ENCODE assay signal across 30 cellular contexts in genomic region chr18:37667836-37668235, GRCh38.
"Had no signal": no experiment of that assay in that cellular context is flagged by ENCODE, and none has a peak within 500 bp of the region (broad histone marks: within the 10 kb centered on the region; RNA-seq: fewer than 3 reads in every experiment).

No MANE protein-coding gene starts in this region.

- H3K27ac ChIP-seq: adrenal gland, body of pancreas, esophagus muscularis mucosa, gastroesophageal sphincter, WERI-Rb-1 had no signal

- H3K9me3 ChIP-seq: adrenal gland, body of pancreas, esophagus muscularis mucosa, gastroesophageal sphincter had no signal

- H3K4me3 ChIP-seq: adrenal gland, body of pancreas, esophagus muscularis mucosa, gastroesophageal sphincter had no signal

- ATAC-seq: activated CD4-positive, CD25-positive, alpha-beta regulatory T cell treated with anti-CD3 and anti-CD28 coated beads, Interleukin-2, amount 50 U/mL, for 24 hours; activated CD8-positive, alpha-beta memory T cell treated with anti-CD3 and anti-CD28 coated beads, Interleukin-2, amount 10 ng/mL, durations not matched to agents 7 days and 5 days; activated CD8-positive, alpha-beta T cell treated with anti-CD3 and anti-CD28 coated beads, Interleukin-2, amount 10 ng/mL, durations not matched to agents 7 days and 5 days; activated naive CD8-positive, alpha-beta T cell treated with anti-CD3 and anti-CD28 coated beads, Interleukin-2, amount 50 U/mL, for 24 hours; body of pancreas; effector memory CD8-positive, alpha-beta T cell; gastroesophageal sphincter; T-helper 17 cell had no signal

- DNase-seq: activated B cell treated with CpG ODN at 0.5 μM for 24 hours; activated CD4-positive, alpha-beta memory T cell treated with anti-CD3 and anti-CD28 coated beads for 36 hours; activated CD4-positive, alpha-beta T cell treated with anti-CD3 and anti-CD28 coated beads for 48 hours; activated CD8-positive, alpha-beta memory T cell treated with anti-CD3 and anti-CD28 coated beads, Interleukin-2, amount 10 ng/mL, durations not matched to agents 7 days and 5 days; activated CD8-positive, alpha-beta memory T cell treated with anti-CD3 and anti-CD28 coated beads, Interleukin-2, amount 50 U/mL, for 4 hours; activated CD8-positive, alpha-beta T cell treated with anti-CD3 and anti-CD28 coated beads, Interleukin-2, amount 10 ng/mL, durations not matched to agents 7 days and 5 days; activated effector memory CD4-positive, alpha-beta T cell treated with anti-CD3 and anti-CD28 coated beads, Interleukin-2, amount 50 U/mL, for 16 hours; activated naive CD4-positive, alpha-beta T cell treated with anti-CD3 and anti-CD28 coated beads for 36 hours; activated naive CD8-positive, alpha-beta T cell treated with anti-CD3 and anti-CD28 coated beads for 36 hours; activated naive CD8-positive, alpha-beta T cell treated with anti-CD3 and anti-CD28 coated beads, Interleukin-2, amount 50 U/mL, for 24 hours; activated T-cell treated with anti-CD3 and anti-CD28 coated beads, Interleukin-2, amount 50 U/mL, for 1 hour; activated T-cell treated with anti-CD3 and anti-CD28 coated beads, Interleukin-2, amount 50 U/mL, for 48 hours; adrenal gland; amygdala; aorta; body of pancreas; caudate nucleus; cortex of kidney; dermis blood vessel endothelial cell; effector CD4-positive, alpha-beta T cell; effector memory CD8-positive, alpha-beta T cell; erythroblast; foreskin melanocyte; T-helper 1 cell; T-helper 17 cell; T1000; WERI-Rb-1 had no signal

- H3K36me3 ChIP-seq: adrenal gland, esophagus muscularis mucosa, gastroesophageal sphincter, WERI-Rb-1 had no signal

- H3K27me3 ChIP-seq: adrenal gland, body of pancreas, esophagus muscularis mucosa, gastroesophageal sphincter had no signal

- H3K4me1 ChIP-seq: adrenal gland, body of pancreas, esophagus muscularis mucosa, gastroesophageal sphincter had no signal
